In genomic region chr5:132226516-132227234, GRCh38 we compare ENCODE assay signal across 8 cellular contexts. TPM values are rescaled to one million over a fixed set of nuclear protein-coding genes. Genes with fewer than 3 reads are reported as not detected.
DNase-seq lines count a peak whose midpoint lies in the region; ATAC-seq and TF ChIP-seq lines count a peak whose summit lies in the region.

No MANE protein-coding gene starts in this region.

- H2BK5ac ChIP-seq in mesendoderm (ENCODE audit: low read length), result no peak overlapping the region

- TF ChIP-seq CTCF in choroid plexus epithelial cell (conservative IDR thresholded peaks at IDR 0.05; ENCODE audit: low read depth, low read length) (no peak), upper lobe of left lung (IDR thresholded peaks at IDR 0.05) (no peak)

- H3K56ac ChIP-seq in mesendoderm (ENCODE audit: low read length), result peak overlapping the region; percentile 9

- H3K36me3 Mint-ChIP-seq in activated T-cell treated with anti-CD3 and anti-CD28 coated beads, Interleukin-2, amount 50 U/mL, for 4 hours (ENCODE audit: insufficient read depth), result peaks cover 2% of the 10 kb centered on the region

- no peak overlapping the region for H3K18ac ChIP-seq in mesendoderm (ENCODE audit: low read length)

- no peaks in the 10 kb centered on the region for H3K9me3 ChIP-seq in upper lobe of left lung

- peaks cover 22% of the 10 kb centered on the region for H3K27me3 Mint-ChIP-seq in activated T-cell treated with anti-CD3 and anti-CD28 coated beads, Interleukin-2, amount 50 U/mL, for 4 hours (ENCODE audit: low read depth)

- H3K4me3 ChIP-seq in choroid plexus epithelial cell (ENCODE audit: low read depth, low read length) (peak overlapping the region; percentile 74), mesendoderm (ENCODE audit: low read length) (no peak overlapping the region), upper lobe of left lung (peak overlapping the region; percentile 15 to 75 (median 73))

- H3K4me2 ChIP-seq in mesendoderm (ENCODE audit: low read length), result peak overlapping the region; percentile 79

- H3K23ac ChIP-seq in mesendoderm (ENCODE audit: low read length), result peak overlapping the region; percentile 15

- DNase-seq in activated T-cell treated with anti-CD3 and anti-CD28 coated beads, Interleukin-2, amount 50 U/mL, for 4 hours, result no peak
- DNase-seq in activated T-cell treated with anti-CD3 and anti-CD28 coated beads for 4 hours, result no peak
- no peak for DNase-seq in choroid plexus epithelial cell (ENCODE audit: low read depth)
- no peak for DNase-seq in mesendoderm
- peak; percentile 4 to 24 for DNase-seq in upper lobe of left lung
- no peak for DNase-seq in NCI-H2081 (lab: John Stamatoyannopoulos, UW)
- no peak for DNase-seq in T1000 (lab: John Stamatoyannopoulos, UW)

- H3K79me2 ChIP-seq in mesendoderm (ENCODE audit: control insufficient read depth, insufficient read depth, low read length), result no peaks in the 10 kb centered on the region

- TF ChIP-seq EP300 in upper lobe of left lung (IDR thresholded peaks at IDR 0.05), result no peak

- H2BK120ac ChIP-seq in mesendoderm (ENCODE audit: low read depth, low read length), result no peak overlapping the region

- no peak for ATAC-seq in activated T-cell treated with anti-CD3 and anti-CD28 coated beads, Interleukin-2, amount 50 U/mL, for 4 hours
- ATAC-seq in upper lobe of left lung (ENCODE audit: low FRiP score in 2 of 2) (peak in 1 of 2 donors; percentile 33), esophagus mucosa (no peak)

- H3K79me1 ChIP-seq in mesendoderm (ENCODE audit: low read length), result no peaks in the 10 kb centered on the region

- TF ChIP-seq POLR2A in upper lobe of left lung (IDR thresholded peaks at IDR 0.05), result peak in 1 of 4 donors; percentile 21

- no peaks in the 10 kb centered on the region for H3K9me3 Mint-ChIP-seq in activated T-cell treated with anti-CD3 and anti-CD28 coated beads, Interleukin-2, amount 50 U/mL, for 4 hours

- no CpG with 5 or more reads among the region's 23 CpGs for WGBS in mesendoderm (ENCODE audit: extremely low coverage, insufficient coverage, low lambda C conversion rate)
- 62 to 69% methylated on average over 23 of the region's 23 CpGs for WGBS in upper lobe of left lung, 2 donors

- H3K4me3 Mint-ChIP-seq in activated T-cell treated with anti-CD3 and anti-CD28 coated beads, Interleukin-2, amount 50 U/mL, for 4 hours, result peak overlapping the region; percentile 54

- no peak overlapping the region for H3K4ac ChIP-seq in mesendoderm (ENCODE audit: low read depth, low read length)

- no peak overlapping the region for H4K5ac ChIP-seq in mesendoderm (ENCODE audit: low read length)

- H2BK15ac ChIP-seq in mesendoderm (replicated peaks; ENCODE audit: low read depth), result no peak overlapping the region

- no peak overlapping the region for H4K8ac ChIP-seq in mesendoderm (ENCODE audit: low read depth, low read length)

- H3K9ac ChIP-seq in mesendoderm (ENCODE audit: low read length), result peak overlapping the region; percentile 79

- H3K4me1 ChIP-seq in mesendoderm (ENCODE audit: control insufficient read depth, low read depth, low read length) (peaks cover 2% of the 10 kb centered on the region), upper lobe of left lung (peaks cover 19 to 62% (median 40%) of the 10 kb centered on the region in 4 donors)

- no peak overlapping the region for H2AK5ac ChIP-seq in mesendoderm (ENCODE audit: low read length)

- no peak overlapping the region for H3K27ac ChIP-seq in mesendoderm (ENCODE audit: low read depth, low read length)
- peak overlapping the region; percentile 82 to 93 (median 84) for H3K27ac ChIP-seq in upper lobe of left lung

- H3K27me3 ChIP-seq in mesendoderm (ENCODE audit: insufficient read depth, low read length, poor library complexity) (no peaks in the 10 kb centered on the region), upper lobe of left lung (no peaks in the 10 kb centered on the region)

- peaks cover 20% of the 10 kb centered on the region for H3K4me1 Mint-ChIP-seq in activated T-cell treated with anti-CD3 and anti-CD28 coated beads, Interleukin-2, amount 50 U/mL, for 4 hours (ENCODE audit: low read depth)

- H3K36me3 ChIP-seq in mesendoderm (ENCODE audit: control insufficient read depth, insufficient read depth, low read length) (no peaks in the 10 kb centered on the region), upper lobe of left lung (no peaks in the 10 kb centered on the region)

RNA-seq across cellular contexts. Expression of gene P4HA2, which starts 1.0 kb away (rescaled TPM):
- total RNA-seq in activated T-cell treated with anti-CD3 and anti-CD28 coated beads, Interleukin-2, amount 50 U/mL, for 4 hours, result 1 to 10 TPM in 2 of 3 donors, under 1 TPM in 1; 0.86 to 3.5 (median 1.3) TPM
- polyA plus RNA-seq in mesendoderm (2013, experiment 1 of 2), result 1.7 TPM
- polyA plus RNA-seq in mesendoderm (2013, experiment 2 of 2), result 1.8 TPM
- total RNA-seq in upper lobe of left lung (10 to 100 TPM; 37.7 to 85.2 (median 57.5) TPM), esophagus mucosa (19.0 TPM)

RNA-seq across cellular contexts. Expression of gene PDLIM4, which starts 30.8 kb away (rescaled TPM):
- total RNA-seq in activated T-cell treated with anti-CD3 and anti-CD28 coated beads, Interleukin-2, amount 50 U/mL, for 4 hours, result under 1 TPM; 0.32 to 0.43 (median 0.35) TPM
- polyA plus RNA-seq in mesendoderm (2013, experiment 1 of 2), result 4.9 TPM
- 5.2 TPM for polyA plus RNA-seq in mesendoderm (2013, experiment 2 of 2)
- total RNA-seq in upper lobe of left lung, result 10 to 100 TPM in 4 of 6 donors, 1 to 10 TPM in 2; 3.3 to 14.2 (median 10.6) TPM
- total RNA-seq in esophagus mucosa, result 26.9 TPM

Comparison
In these comparisons a context has a peak if more than half of its experiments do, and no peak if none do; other contexts are left out.
1. DNase-seq: peak in upper lobe of left lung (2 of 2); none in activated T-cell treated with anti-CD3 and anti-CD28 coated beads, Interleukin-2, amount 50 U/mL, for 4 hours (single experiment), activated T-cell treated with anti-CD3 and anti-CD28 coated beads for 4 hours (single experiment), choroid plexus epithelial cell (single experiment), mesendoderm (single experiment), NCI-H2081 (0 of 2) and T1000 (single experiment).